8 cellular contexts compared by ENCODE assay signal in the genomic region with DNA sequence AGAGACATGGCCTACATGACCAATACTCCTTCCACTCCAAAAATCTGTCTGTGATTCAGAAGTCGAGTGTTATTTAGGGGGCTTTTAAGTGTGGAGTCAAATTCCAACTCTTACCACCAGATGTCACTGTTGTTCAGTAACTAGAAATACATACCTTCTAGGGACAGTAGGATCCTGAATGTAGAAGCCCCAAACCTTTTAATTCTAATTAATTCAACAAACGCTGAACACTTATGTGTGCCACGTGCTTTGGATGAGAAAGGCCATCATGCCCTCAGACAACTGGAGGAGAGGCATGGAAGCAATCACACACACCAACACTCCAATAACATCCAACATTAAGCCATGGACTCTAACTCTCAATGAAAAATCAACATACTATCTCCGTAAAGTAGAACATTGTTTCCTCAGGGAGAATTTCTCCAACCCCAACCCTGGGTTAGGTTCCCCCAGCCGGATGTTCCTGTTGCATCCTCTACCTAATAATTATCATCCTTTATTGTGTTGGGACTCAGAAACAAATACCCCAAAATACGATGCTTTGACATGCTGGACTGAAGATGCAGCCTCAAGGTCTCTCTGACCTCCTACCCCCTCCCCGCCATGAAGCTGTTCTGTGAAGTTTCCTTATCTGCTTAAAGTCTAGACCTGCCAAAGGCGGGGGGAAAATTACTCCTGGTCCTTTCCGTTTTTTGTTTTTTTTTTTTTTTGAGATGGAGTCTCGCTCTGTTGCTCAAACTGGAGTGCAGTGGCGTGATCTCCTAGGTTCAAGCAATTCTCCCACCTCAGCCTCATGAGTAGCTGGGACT. TPM values are rescaled to one million over a fixed set of nuclear protein-coding genes. Genes with fewer than 3 reads are reported as not detected.
DNase-seq lines count a peak whose midpoint lies in the region; ATAC-seq and TF ChIP-seq lines count a peak whose summit lies in the region.

No MANE protein-coding gene starts in this region.

- CTCF ChIA-PET in GM10248 (lab: Yijun Ruan, JAX): interaction anchor here (0.7 to 6.1 kb wide), 10 partner anchors 11 to 101 kb away, joined by 3 to 47 read pairs (median 10); partner anchors contain the start of gene HIGD1A

- TF ChIP-seq CTCF in AG10803 (conservative IDR thresholded peaks at IDR 0.05; ENCODE audit: low read length) (peak; percentile 78), GM10248 (IDR thresholded peaks at IDR 0.05; ENCODE audit: control extremely low read depth, extremely low read depth, low read depth, missing control alignments) (peak; percentile 58), HL-60 (IDR thresholded peaks at IDR 0.05; ENCODE audit: insufficient read depth, low read length) (peak; percentile 51), kidney epithelial cell (IDR thresholded peaks at IDR 0.05; ENCODE audit: insufficient read depth, low read length, poor library complexity, severe bottlenecking) (peak; percentile 62)

- POLR2A ChIA-PET in GM10248 (lab: Yijun Ruan, JAX): no interaction called here

- in situ Hi-C loops in T47D (cut with HindIII; ENCODE audit: low pct_unique_long_range_greater_than_20kb, low sequenced_read_pairs): no loop called here

- H3K9ac ChIP-seq in stomach smooth muscle (ENCODE audit: low read length in 2 of 2): no peak overlapping the region

- ATAC-seq in HG02884 (IDR thresholded peaks at IDR 0.05; ENCODE audit: unreplicated experiment): no peak

- no peaks in the 10 kb centered on the region for H3K9me3 ChIP-seq in stomach smooth muscle (ENCODE audit: control insufficient read depth in 2 of 2, low read length in 2 of 2)

- no peak overlapping the region for H3K4me3 ChIP-seq in AG10803 (ENCODE audit: low read length)
- H3K4me3 ChIP-seq in HL-60 (replicated peaks; ENCODE audit: insufficient read depth, low read length): no peak overlapping the region
- H3K4me3 ChIP-seq in kidney epithelial cell (ENCODE audit: low read depth, low read length): no peak overlapping the region
- no peak overlapping the region for H3K4me3 ChIP-seq in stomach smooth muscle (ENCODE audit: low read length in 2 of 2)

- H3K36me3 ChIP-seq in kidney epithelial cell (ENCODE audit: control insufficient read depth, insufficient read depth, low read length) (no peaks in the 10 kb centered on the region), stomach smooth muscle (ENCODE audit: control insufficient read depth in 2 of 2, insufficient read depth in 2 of 2, low read length in 2 of 2) (peaks cover 3 to 7% of the 10 kb centered on the region in 2 donors)

- H3K27me3 ChIP-seq in HL-60 (ENCODE audit: insufficient read depth, poor library complexity, severe bottlenecking): no peaks in the 10 kb centered on the region
- H3K27me3 ChIP-seq in kidney epithelial cell (ENCODE audit: control insufficient read depth, insufficient read depth, low read length): no peaks in the 10 kb centered on the region
- no peaks in the 10 kb centered on the region for H3K27me3 ChIP-seq in stomach smooth muscle (ENCODE audit: control insufficient read depth in 1 of 2, insufficient read depth in 2 of 2, low read length in 2 of 2)

- no peak overlapping the region for H3K27ac ChIP-seq in HL-60 (replicated peaks)
- H3K27ac ChIP-seq in stomach smooth muscle (ENCODE audit: low read length): peak overlapping the region; percentile 71

- peak; percentile 75 for DNase-seq in AG10803 (ENCODE audit: low read depth)
- peak; percentile 60 for DNase-seq in GM10248 (ENCODE audit: extremely low spot score)
- peak in 1 of 2 experiments; percentile 37 for DNase-seq in HL-60 (ENCODE audit: low read depth in 1 of 2, low spot score in 1 of 2)
- DNase-seq in NOMO-1 treated with DMSO at 0.1 percent for 48 hours (lab: John Stamatoyannopoulos, UW; ENCODE audit: unreplicated experiment): peak; percentile 52
- peak; percentile 72 to 78 for DNase-seq in T47D (ENCODE audit: low read depth in 1 of 2, low spot score in 1 of 2)
- DNase-seq in kidney epithelial cell (ENCODE audit: low read depth): no peak

- peaks cover 29% of the 10 kb centered on the region for H3K4me1 ChIP-seq in stomach smooth muscle (ENCODE audit: control insufficient read depth, insufficient read depth, low read length)

RNA-seq across cellular contexts. Expression of gene CCDC13, which starts 8.0 kb away (rescaled TPM):
- 0.33 and 2.1 TPM in 2 replicates for total RNA-seq in kidney epithelial cell

RNA-seq across cellular contexts. Expression of gene HIGD1A, which starts 23.2 kb away (rescaled TPM):
- 181 and 190 TPM in 2 replicates for total RNA-seq in kidney epithelial cell

RNA-seq across cellular contexts. Expression of gene ACKR2, which starts 28.1 kb away (rescaled TPM):
- 6.2 and 6.4 TPM in 2 replicates for total RNA-seq in kidney epithelial cell
